ENCODE assay signal across 8 cellular contexts in the genomic region with DNA sequence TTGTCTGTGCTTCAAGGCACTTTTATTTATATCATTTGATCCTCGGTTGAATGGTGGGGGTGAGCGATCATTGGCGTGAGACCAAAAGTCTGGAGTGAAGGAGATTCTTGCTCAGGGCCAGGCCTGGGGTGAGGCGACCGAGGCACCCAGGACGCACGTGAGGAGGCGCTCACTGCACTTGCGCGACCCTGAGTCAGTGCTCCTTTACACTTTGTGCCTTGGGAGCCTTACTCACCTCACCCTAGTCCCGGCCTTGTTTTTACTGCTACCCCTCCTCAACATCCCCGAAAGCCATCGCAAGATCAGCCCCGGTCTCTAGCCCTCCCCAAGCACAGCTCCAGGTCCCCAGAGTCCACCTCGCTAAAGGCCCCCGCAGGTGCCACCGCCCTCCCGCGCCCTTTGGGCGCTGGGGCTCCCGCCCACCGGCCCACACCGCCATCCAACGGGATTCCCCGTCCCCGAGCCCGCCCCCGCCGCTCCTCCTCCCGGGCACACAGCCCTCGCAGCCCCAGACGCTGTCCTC. TPM values are rescaled to one million over a fixed set of nuclear protein-coding genes. Genes with fewer than 3 reads are reported as not detected.
A peak's percentile ranks its signal among the peaks of the same experiment; 100 is the strongest.
DNase-seq lines count a peak whose midpoint lies in the region; ATAC-seq and TF ChIP-seq lines count a peak whose summit lies in the region.

No MANE protein-coding gene starts in this region.

- no peaks in the 10 kb centered on the region for H3K36me3 ChIP-seq in esophagus (ENCODE audit: control insufficient read depth in 2 of 2, insufficient read depth in 2 of 2, low read length in 1 of 2)

- ATAC-seq in GM18520 (IDR thresholded peaks at IDR 0.05; ENCODE audit: unreplicated experiment) (peak; percentile 22), HG03097 (IDR thresholded peaks at IDR 0.05; ENCODE audit: low FRiP score, unreplicated experiment) (peak; percentile 44), naive B cell (ENCODE audit: low read depth in 2 of 2) (peak; percentile 69 to 75)
- ATAC-seq in stimulated activated effector memory CD8-positive, alpha-beta T cell treated with anti-CD3 and anti-CD28 coated beads, Interleukin-12 subunit alpha, Interleukin-12 subunit beta, amount 100 ng/mL, for 72 hours = peak; percentile 86

- no peak for TF ChIP-seq CTCF in AG04450 (IDR thresholded peaks at IDR 0.05; ENCODE audit: low read depth, low read length)

- peak overlapping the region; percentile 85 to 95 (median 91) for H3K4me3 Mint-ChIP-seq in naive B cell
- H3K4me3 Mint-ChIP-seq in stimulated activated effector memory CD8-positive, alpha-beta T cell treated with anti-CD3 and anti-CD28 coated beads, Interleukin-12 subunit alpha, Interleukin-12 subunit beta, amount 100 ng/mL, for 72 hours = peak overlapping the region; percentile 87

- H3K9me3 ChIP-seq in AG04450 (ENCODE audit: control insufficient read depth, insufficient read depth, low read length) (no peaks in the 10 kb centered on the region; the same call in 1 of the 2 replicates), esophagus (ENCODE audit: control insufficient read depth in 2 of 2, insufficient read depth in 1 of 2, low read depth in 1 of 2, low read length in 1 of 2) (no peaks in the 10 kb centered on the region)

- no peaks in the 10 kb centered on the region for H3K27me3 ChIP-seq in AG04450 (ENCODE audit: control insufficient read depth, insufficient read depth, low read length)
- no peaks in the 10 kb centered on the region for H3K27me3 ChIP-seq in esophagus (ENCODE audit: control insufficient read depth in 1 of 2, insufficient read depth in 2 of 2, low read length in 2 of 2)

- peak overlapping the region; percentile 84 to 94 (median 92) for H3K27ac Mint-ChIP-seq in naive B cell
- H3K27ac Mint-ChIP-seq in stimulated activated effector memory CD8-positive, alpha-beta T cell treated with anti-CD3 and anti-CD28 coated beads, Interleukin-12 subunit alpha, Interleukin-12 subunit beta, amount 100 ng/mL, for 72 hours = peak overlapping the region; percentile 94

- CTCF ChIA-PET in AG04450 (lab: Charles Lee) = interaction anchor here (0.8 kb wide), 1 partner anchor 76 kb away, joined by 4 read pairs; no protein-coding TSS in a partner anchor

- peaks cover 5 to 18% (median 9%) of the 10 kb centered on the region in 3 donors for H3K27me3 Mint-ChIP-seq in naive B cell

- WGBS in esophagus, 2 donors = 1% methylated on average over 32 of the region's 32 CpGs

- DNase-seq in AG04450 (ENCODE audit: low read depth, low spot score) (no peak), NCI-H69 (lab: John Stamatoyannopoulos, UW) (peak; percentile 94), naive B cell (no peak)
- DNase-seq in activated CD8-positive, alpha-beta memory T cell treated with anti-CD3 and anti-CD28 coated beads, Interleukin-2, amount 50 U/mL, for 4 hours = peak; percentile 72
- no peak for DNase-seq in stimulated activated effector memory CD8-positive, alpha-beta T cell treated with anti-CD3 and anti-CD28 coated beads, Interleukin-12 subunit alpha, Interleukin-12 subunit beta, amount 100 ng/mL, for 72 hours (ENCODE audit: low spot score in 2 of 2)

- H3K4me1 Mint-ChIP-seq in naive B cell = peaks cover 20 to 39% (median 29%) of the 10 kb centered on the region in 3 donors
- H3K4me1 Mint-ChIP-seq in stimulated activated effector memory CD8-positive, alpha-beta T cell treated with anti-CD3 and anti-CD28 coated beads, Interleukin-12 subunit alpha, Interleukin-12 subunit beta, amount 100 ng/mL, for 72 hours = peaks cover 8% of the 10 kb centered on the region

- no peaks in the 10 kb centered on the region for H3K4me1 ChIP-seq in esophagus (ENCODE audit: control insufficient read depth in 2 of 2, insufficient read depth in 2 of 2, low read length in 1 of 2)

- peak overlapping the region; percentile 84 for H3K4me3 ChIP-seq in AG04450 (ENCODE audit: low read depth, low read length)
- peak overlapping the region; percentile 76 for H3K4me3 ChIP-seq in esophagus (ENCODE audit: low read depth in 1 of 2, low read length in 2 of 2)

- H3K9me3 Mint-ChIP-seq in naive B cell = no peaks in the 10 kb centered on the region
- no peaks in the 10 kb centered on the region for H3K9me3 Mint-ChIP-seq in stimulated activated effector memory CD8-positive, alpha-beta T cell treated with anti-CD3 and anti-CD28 coated beads, Interleukin-12 subunit alpha, Interleukin-12 subunit beta, amount 100 ng/mL, for 72 hours

- peak overlapping the region; percentile 78 for H3K27ac ChIP-seq in AG04450 (ENCODE audit: low read depth, low read length)
- peak overlapping the region; percentile 73 to 97 for H3K27ac ChIP-seq in esophagus (ENCODE audit: low read depth in 2 of 2, low read length in 1 of 2)

- POLR2A ChIA-PET in AG04450 (lab: Yijun Ruan, JAX) = no interaction called here

- H3K36me3 Mint-ChIP-seq in naive B cell = no peaks in the 10 kb centered on the region
- peaks cover 18% of the 10 kb centered on the region for H3K36me3 Mint-ChIP-seq in stimulated activated effector memory CD8-positive, alpha-beta T cell treated with anti-CD3 and anti-CD28 coated beads, Interleukin-12 subunit alpha, Interleukin-12 subunit beta, amount 100 ng/mL, for 72 hours

RNA-seq across cellular contexts. Expression of a gene that starts 0.5 kb away (rescaled TPM):
- 18.8 and 26.3 TPM in 2 replicates for polyA plus RNA-seq in AG04450 (2011; rRNA removed)
- polyA minus RNA-seq in AG04450 (2011; rRNA and poly(A)+ RNA removed) = 30.6 and 34.2 TPM in 2 replicates
- polyA plus RNA-seq in esophagus = 10 to 100 TPM; 15.6 to 19.8 TPM
- polyA plus RNA-seq in naive B cell (ENCODE audit: low read depth in 6 of 6) = 10 to 100 TPM in 5 of 6 donors, 1 to 10 TPM in 1; 8.2 to 63.4 (median 47.3) TPM

RNA-seq across cellular contexts. Expression of a gene that starts 16.7 kb away (rescaled TPM):
- 1.4 and 1.7 TPM in 2 replicates for polyA plus RNA-seq in AG04450 (2011; rRNA removed)
- 1.8 and 2.2 TPM in 2 replicates for polyA minus RNA-seq in AG04450 (2011; rRNA and poly(A)+ RNA removed)
- polyA plus RNA-seq in esophagus = 10 to 100 TPM in 1 of 2 donors, 1 to 10 TPM in 1; 7.5 to 13.5 TPM
- not detected for polyA plus RNA-seq in naive B cell (ENCODE audit: low read depth in 6 of 6)

RNA-seq across cellular contexts. Expression of a gene that starts 28.9 kb away (rescaled TPM):
- polyA plus RNA-seq in AG04450 (2011; rRNA removed) (94.0 and 107 TPM in 2 replicates), esophagus (100 to 1,000 TPM in 1 of 2 donors, 10 to 100 TPM in 1; 42.8 to 123 TPM), naive B cell (ENCODE audit: low read depth in 6 of 6) (10 to 100 TPM; 44.3 to 61.0 (median 56.5) TPM)
- polyA minus RNA-seq in AG04450 (2011; rRNA and poly(A)+ RNA removed) = 45.7 and 66.4 TPM in 2 replicates

RNA-seq across cellular contexts. Expression of a gene that starts 36.1 kb away (rescaled TPM):
- polyA plus RNA-seq in AG04450 (2011; rRNA removed) (2.3 and 2.7 TPM in 2 replicates), esophagus (10 to 100 TPM in 1 of 2 donors, 1 to 10 TPM in 1; 6.7 to 12.8 TPM), naive B cell (ENCODE audit: low read depth in 6 of 6) (under 1 TPM in 1 of 6 donors, not detected in 5; 0.10 TPM)
- polyA minus RNA-seq in AG04450 (2011; rRNA and poly(A)+ RNA removed) = 3.1 and 3.6 TPM in 2 replicates

RNA-seq across cellular contexts. Expression of a gene that starts 54.2 kb away (rescaled TPM):
- polyA plus RNA-seq in AG04450 (2011; rRNA removed) = 86.7 and 96.3 TPM in 2 replicates
- 33.9 and 43.3 TPM in 2 replicates for polyA minus RNA-seq in AG04450 (2011; rRNA and poly(A)+ RNA removed)
- 100 to 1,000 TPM in 1 of 2 donors, 10 to 100 TPM in 1; 89.9 to 185 TPM for polyA plus RNA-seq in esophagus
- 100 to 1,000 TPM; 117 to 157 (median 133) TPM for polyA plus RNA-seq in naive B cell (ENCODE audit: low read depth in 6 of 6)

Comparison
In these comparisons a context has a peak if more than half of its experiments do, and no peak if none do; other contexts are left out.
1. DNase-seq: peak in NCI-H69 (single experiment) and activated CD8-positive, alpha-beta memory T cell treated with anti-CD3 and anti-CD28 coated beads, Interleukin-2, amount 50 U/mL, for 4 hours (single experiment); none in AG04450 (single experiment), naive B cell (single experiment) and stimulated activated effector memory CD8-positive, alpha-beta T cell treated with anti-CD3 and anti-CD28 coated beads, Interleukin-12 subunit alpha, Interleukin-12 subunit beta, amount 100 ng/mL, for 72 hours (0 of 2).
2. ATAC-seq: peak in every context shown above with its lines; median percentile 86 in stimulated activated effector memory CD8-positive, alpha-beta T cell treated with anti-CD3 and anti-CD28 coated beads, Interleukin-12 subunit alpha, Interleukin-12 subunit beta, amount 100 ng/mL, for 72 hours; 72 in naive B cell; 44 in HG03097; 22 in GM18520.